ENCODE assay signal across 17 cellular contexts in genomic region chr4:176036585-176037205, GRCh38.
DNase-seq lines count a peak whose midpoint lies in the region; ATAC-seq lines count a peak whose summit lies in the region.
"Had no signal": no experiment of that assay in that cellular context is flagged by ENCODE, and none has a peak within 500 bp of the region (broad histone marks: within the 10 kb centered on the region; RNA-seq: fewer than 3 reads in every experiment).

No MANE protein-coding gene starts in this region.

- ATAC-seq in GM18858 (IDR thresholded peaks at IDR 0.05; ENCODE audit: unreplicated experiment) (peak; percentile 75), GM21528 (IDR thresholded peaks at IDR 0.05; ENCODE audit: low FRiP score, unreplicated experiment) (peak; percentile 85), HG03025 (IDR thresholded peaks at IDR 0.05; ENCODE audit: low FRiP score, unreplicated experiment) (peak; percentile 96)
- ATAC-seq: activated CD4-positive, CD25-positive, alpha-beta regulatory T cell treated with anti-CD3 and anti-CD28 coated beads, Interleukin-2, amount 50 U/mL, for 24 hours; activated naive CD8-positive, alpha-beta T cell treated with anti-CD3 and anti-CD28 coated beads, Interleukin-2, amount 50 U/mL, for 24 hours had no signal

- DNase-seq in MV-4-11 (lab: John Stamatoyannopoulos, UW), result peak; percentile 7
- DNase-seq in DMS153 (lab: John Stamatoyannopoulos, UW), result no peak
- DNase-seq in NCI-H748 (lab: John Stamatoyannopoulos, UW; ENCODE audit: unreplicated experiment), result no peak
- DNase-seq in UCSD-AML1 (lab: John Stamatoyannopoulos, UW; ENCODE audit: unreplicated experiment), result no peak
- no peak for DNase-seq in NOMO-1 treated with dmso at 0.1 percent for 144 hours (lab: John Stamatoyannopoulos, UW; ENCODE audit: unreplicated experiment)
- DNase-seq: activated naive CD8-positive, alpha-beta T cell treated with anti-CD3 and anti-CD28 coated beads, Interleukin-2, amount 50 U/mL, for 24 hours; caudate nucleus; foreskin melanocyte; IMR-90; NCI-H1417 treated with DMSO at 0.1 percent for 48 hours; sigmoid colon; stimulated activated CD4-positive, alpha-beta T cell treated with anti-CD3 and anti-CD28 coated beads, Interleukin-4, amount 100 ng/mL, for 4 hours; stimulated activated naive B cell treated with anti-CD40 and anti-IgM and Interleukin-4, amounts not matched to agents 10 μg/mL and 1 μg/mL and 100 μg/mL, for 72 hours had no signal
